Comparison of ENCODE assay signal across 27 cellular contexts in genomic region chr5:130529716-130530485, GRCh38.
DNase-seq lines count a peak whose midpoint lies in the region; ATAC-seq and TF ChIP-seq lines count a peak whose summit lies in the region.
"Had no signal": no experiment of that assay in that cellular context is flagged by ENCODE, and none has a peak within 500 bp of the region (broad histone marks: within the 10 kb centered on the region; RNA-seq: fewer than 3 reads in every experiment).

No MANE protein-coding gene starts in this region.

- H3K4me1 ChIP-seq in OCI-LY3 (ENCODE audit: low read length), result peaks cover 12% of the 10 kb centered on the region
- H3K4me1 ChIP-seq in foreskin keratinocyte, result peaks cover 33% of the 10 kb centered on the region
- H3K4me1 ChIP-seq: gastroesophageal sphincter, testis, vagina had no signal

- no peak overlapping the region for H3K4me3 ChIP-seq in OCI-LY3 (ENCODE audit: low read length)
- H3K4me3 ChIP-seq: A549, coronary artery, gastroesophageal sphincter, K562, testis, vagina had no signal

- DNase-seq in DMS53 treated with DMSO at 0.1 percent for 48 hours (lab: John Stamatoyannopoulos, UW; ENCODE audit: unreplicated experiment) (peak; percentile 26), foreskin keratinocyte (peak; percentile 100), renal cortical epithelial cell (ENCODE audit: low read depth) (peak; percentile 18), Right ventricle myocardium superior (no peak), ACHN (no peak), NCI-H2196 treated with DMSO at 0.1 percent for 48 hours (lab: John Stamatoyannopoulos, UW; ENCODE audit: unreplicated experiment) (no peak)
- DNase-seq: activated CD8-positive, alpha-beta T cell treated with anti-CD3 and anti-CD28 coated beads, Interleukin-2, amount 10 ng/mL, durations not matched to agents 7 days and 5 days; activated T-cell treated with anti-CD3 and anti-CD28 coated beads for 4 hours; CD8-positive, alpha-beta memory T cell; DMS79; effector memory CD8-positive, alpha-beta T cell; GF-D8; HFFc6; hippocampal formation; immature natural killer cell; MM.1S; natural killer cell; NCI-H2029; stimulated activated naive CD8-positive, alpha-beta T cell treated with anti-CD3 and anti-CD28 coated beads, Interleukin-15, Interleukin-2, amounts not matched to agents 100 U/mL and 50 U/mL, for 24 hours; testis had no signal

- H3K27ac ChIP-seq in OCI-LY3 (ENCODE audit: low read length), result no peak overlapping the region
- peak overlapping the region; percentile 99 for H3K27ac ChIP-seq in foreskin keratinocyte
- H3K27ac ChIP-seq: coronary artery, gastroesophageal sphincter, testis, vagina had no signal

- H2AFZ ChIP-seq in OCI-LY3 (ENCODE audit: low read depth, low read length), result no peak overlapping the region

- intact Hi-C loops in Right ventricle myocardium superior (cut with DNase I), result no loop called here

- no peaks in the 10 kb centered on the region for H3K36me3 ChIP-seq in OCI-LY3 (replicated peaks; ENCODE audit: low read depth, low read length)
- H3K36me3 ChIP-seq: gastroesophageal sphincter, vagina had no signal

- no peak overlapping the region for H3K9ac ChIP-seq in OCI-LY3 (ENCODE audit: low read length)

- peak; percentile 95 for ATAC-seq in foreskin keratinocyte
- no peak for ATAC-seq in Right ventricle myocardium superior (ENCODE audit: poor library complexity)
- ATAC-seq in HG02571 (IDR thresholded peaks at IDR 0.05; ENCODE audit: unreplicated experiment), result no peak
- ATAC-seq: A549; activated CD8-positive, alpha-beta T cell treated with anti-CD3 and anti-CD28 coated beads, Interleukin-2, amount 10 ng/mL, durations not matched to agents 7 days and 5 days; effector memory CD8-positive, alpha-beta T cell; gastroesophageal sphincter; K562; natural killer cell; stimulated activated naive CD8-positive, alpha-beta T cell treated with anti-CD3 and anti-CD28 coated beads, Interleukin-15, Interleukin-2, amounts not matched to agents 100 U/mL and 50 U/mL, for 24 hours had no signal

- no peaks in the 10 kb centered on the region for H3K27me3 ChIP-seq in OCI-LY3 (ENCODE audit: low read depth, low read length)
- no peaks in the 10 kb centered on the region for H3K27me3 ChIP-seq in foreskin keratinocyte
- H3K27me3 ChIP-seq: gastroesophageal sphincter, testis, vagina had no signal

- H4K20me1 ChIP-seq in OCI-LY3 (ENCODE audit: insufficient read depth, low read length), result no peaks in the 10 kb centered on the region

- in situ Hi-C loops in ACHN (cut with HindIII; ENCODE audit: low pct_ligation_motif_present, low pct_unique_long_range_greater_than_20kb, low sequenced_read_pairs), result no loop called here

- H3K9me3 ChIP-seq in OCI-LY3 (ENCODE audit: insufficient read depth, low read length), result no peaks in the 10 kb centered on the region
- H3K9me3 ChIP-seq: A549, gastroesophageal sphincter, testis, vagina had no signal

- TF ChIP-seq CTCF in OCI-LY3 (IDR thresholded peaks at IDR 0.05; ENCODE audit: low read depth, low read length) (no peak), foreskin keratinocyte (conservative IDR thresholded peaks at IDR 0.05) (peak; percentile 47)

- H3K79me2 ChIP-seq in OCI-LY3 (ENCODE audit: low read length), result no peaks in the 10 kb centered on the region

- 0 out of 2 replicates have a peak overlapping the region, but pooled peaks have one; percentile 5 for H3K4me2 ChIP-seq in OCI-LY3 (ENCODE audit: low read length)
- H3K4me2 ChIP-seq: A549 had no signal

Comparison
In these comparisons a context has a peak if more than half of its experiments do, and no peak if none do; other contexts are left out.
1. DNase-seq: peak in DMS53 treated with DMSO at 0.1 percent for 48 hours (single experiment), foreskin keratinocyte (2 of 2) and renal cortical epithelial cell (single experiment); none in Right ventricle myocardium superior (single experiment), ACHN (single experiment) and NCI-H2196 treated with DMSO at 0.1 percent for 48 hours (single experiment).